12 cellular contexts compared by ENCODE assay signal in the genomic region with DNA sequence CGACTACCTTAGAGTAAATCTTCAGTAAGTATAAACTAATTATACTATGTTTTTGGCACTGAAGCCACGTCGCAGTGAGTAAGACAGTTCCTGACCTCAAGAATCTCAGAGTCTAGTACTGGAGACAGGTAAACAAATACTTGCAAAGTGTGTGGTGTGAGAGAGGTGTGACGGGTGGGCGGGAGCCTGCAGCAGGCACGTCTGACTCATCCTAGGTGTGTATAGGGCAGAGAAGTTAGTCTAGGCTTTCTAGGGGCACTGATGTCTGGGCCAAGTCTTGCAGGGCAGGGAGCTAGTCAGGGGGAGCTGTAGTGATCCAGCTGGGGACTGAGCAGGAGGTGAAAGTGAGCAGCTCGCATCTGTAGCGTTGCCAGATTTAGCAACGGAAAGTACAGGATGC. TPM values are rescaled to one million over a fixed set of nuclear protein-coding genes. Genes with fewer than 3 reads are reported as not detected.
DNase-seq lines count a peak whose midpoint lies in the region; ATAC-seq and TF ChIP-seq lines count a peak whose summit lies in the region.
"Had no signal": no experiment of that assay in that cellular context is flagged by ENCODE, and none has a peak within 500 bp of the region (broad histone marks: within the 10 kb centered on the region; RNA-seq: fewer than 3 reads in every experiment).

No MANE protein-coding gene starts in this region.

- 55% methylated on average over 9 of the region's 9 CpGs for WGBS in upper lobe of left lung, 2 donors

- TF ChIP-seq CTCF in upper lobe of left lung (IDR thresholded peaks at IDR 0.05): no peak

- DNase-seq in activated T-cell treated with anti-CD3 and anti-CD28 coated beads for 48 hours (ENCODE audit: low read depth) (peak; percentile 61), activated T-cell treated with anti-CD3 and anti-CD28 coated beads for 4 hours (no peak), epithelial cell of prostate (ENCODE audit: low read depth, low spot score) (peak; percentile 92), upper lobe of left lung (peak; percentile 37 to 75), NCI-H2171 (lab: John Stamatoyannopoulos, UW) (no peak), NCI-H2029 (lab: John Stamatoyannopoulos, UW) (no peak)
- DNase-seq in effector memory CD4-positive, alpha-beta T cell: no peak
- DNase-seq: gastrocnemius medialis had no signal

- no peaks in the 10 kb centered on the region for H3K36me3 ChIP-seq in upper lobe of left lung
- no peaks in the 10 kb centered on the region for H3K36me3 ChIP-seq in effector memory CD4-positive, alpha-beta T cell (ENCODE audit: control insufficient read depth, insufficient read depth, low read length)
- H3K36me3 ChIP-seq: gastrocnemius medialis, neutrophil, suprapubic skin had no signal

- TF ChIP-seq POLR2A in upper lobe of left lung (IDR thresholded peaks at IDR 0.05): no peak

- H3K4me3 ChIP-seq in upper lobe of left lung: no peak overlapping the region
- H3K4me3 ChIP-seq in effector memory CD4-positive, alpha-beta T cell (ENCODE audit: insufficient read depth, low read depth, low read length, poor library complexity, severe bottlenecking): no peak overlapping the region
- H3K4me3 ChIP-seq: gastrocnemius medialis, suprapubic skin had no signal

- peaks cover 0 to 2% (median under 1%) of the 10 kb centered on the region in 4 donors for H3K9me3 ChIP-seq in upper lobe of left lung
- no peaks in the 10 kb centered on the region for H3K9me3 ChIP-seq in effector memory CD4-positive, alpha-beta T cell (ENCODE audit: control insufficient read depth, low read length)
- H3K9me3 ChIP-seq: gastrocnemius medialis, neutrophil, suprapubic skin had no signal

- no peak overlapping the region for H3K27ac ChIP-seq in epithelial cell of prostate
- H3K27ac ChIP-seq in upper lobe of left lung: no peak overlapping the region
- no peak overlapping the region for H3K27ac ChIP-seq in effector memory CD4-positive, alpha-beta T cell (ENCODE audit: insufficient read depth, low read length, poor library complexity, severe bottlenecking)
- H3K27ac ChIP-seq: gastrocnemius medialis, neutrophil, suprapubic skin had no signal

- peaks cover 14 to 29% (median 23%) of the 10 kb centered on the region in 4 donors for H3K4me1 ChIP-seq in upper lobe of left lung
- peaks cover 6% of the 10 kb centered on the region for H3K4me1 ChIP-seq in effector memory CD4-positive, alpha-beta T cell (ENCODE audit: control insufficient read depth, insufficient read depth, low read length, poor library complexity, severe bottlenecking)

- TF ChIP-seq EP300 in upper lobe of left lung (IDR thresholded peaks at IDR 0.05): no peak

- H3K27me3 ChIP-seq in upper lobe of left lung: peaks cover 0 to 6% (median 0%) of the 10 kb centered on the region in 4 donors
- peaks cover 6% of the 10 kb centered on the region for H3K27me3 ChIP-seq in effector memory CD4-positive, alpha-beta T cell (replicated peaks; ENCODE audit: control insufficient read depth, insufficient read depth, low read length, poor library complexity, severe bottlenecking)
- H3K27me3 ChIP-seq: gastrocnemius medialis had no signal

- ATAC-seq in HG03432 (IDR thresholded peaks at IDR 0.05; ENCODE audit: unreplicated experiment) (peak; percentile 65), upper lobe of left lung (ENCODE audit: low FRiP score in 2 of 2) (peak; percentile 13 to 78)
- ATAC-seq: gastrocnemius medialis had no signal

RNA-seq across cellular contexts. Expression of a gene that starts 35.9 kb away (rescaled TPM):
- 100 to 1,000 TPM; 339 to 906 (median 589) TPM for total RNA-seq in upper lobe of left lung
- total RNA-seq: LHCN-M2 had no signal

Comparison
In these comparisons a context has a peak if more than half of its experiments do, and no peak if none do; other contexts are left out.
1. DNase-seq: peak in activated T-cell treated with anti-CD3 and anti-CD28 coated beads for 48 hours (single experiment), epithelial cell of prostate (single experiment) and upper lobe of left lung (2 of 2); none in activated T-cell treated with anti-CD3 and anti-CD28 coated beads for 4 hours (single experiment), NCI-H2171 (single experiment), NCI-H2029 (single experiment) and effector memory CD4-positive, alpha-beta T cell (0 of 3).